ENCODE assay signal across 1 cellular context in genomic region chr10:91614254-91614624, GRCh38.
TF ChIP-seq lines count a peak whose summit lies in the region.

No MANE protein-coding gene starts in this region.

TF ChIP-seq in SK-N-SH, 30 proteins besides CTCF, POLR2A, EP300 and RAD21 (continued from another document):
- TF ChIP-seq ZBTB33 (IDR thresholded peaks at IDR 0.05; ENCODE audit: borderline replicate concordance, low read depth): no peak
- TF ChIP-seq GABPA (IDR thresholded peaks at IDR 0.05; ENCODE audit: low read depth): no peak
- peak; percentile 77; the same call in 1 of the 2 replicates for TF ChIP-seq FOSL2 (IDR thresholded peaks at IDR 0.05; ENCODE audit: borderline replicate concordance, low read depth)
- peak; percentile 98 for TF ChIP-seq PBX3 (IDR thresholded peaks at IDR 0.05)
- TF ChIP-seq TAF1 (IDR thresholded peaks at IDR 0.05; ENCODE audit: borderline replicate concordance, low read depth, low read length): no peak
- no peak for TF ChIP-seq FOXJ3 (CRISPR knock-in tag; IDR thresholded peaks at IDR 0.05)
- peak; percentile 90 for TF ChIP-seq JUND (IDR thresholded peaks at IDR 0.05)
- TF ChIP-seq CHD2 (IDR thresholded peaks at IDR 0.05; ENCODE audit: low read length, partially characterized antibody): no peak
- no peak for TF ChIP-seq GATA2 (CRISPR knock-in tag; IDR thresholded peaks at IDR 0.05)
- TF ChIP-seq MAX (IDR thresholded peaks at IDR 0.05; ENCODE audit: low read depth): 0 out of 2 replicates have a peak, but pooled peaks have one; percentile 28
- no peak for TF ChIP-seq EZH2phosphoT487 (IDR thresholded peaks at IDR 0.05; ENCODE audit: borderline replicate concordance, low read depth)
- peak; percentile 94 for TF ChIP-seq TEAD4 (IDR thresholded peaks at IDR 0.05; ENCODE audit: borderline replicate concordance, insufficient read depth)
- TF ChIP-seq ELF1 (IDR thresholded peaks at IDR 0.05): peak; percentile 40; the same call in 1 of the 2 replicates
